10 cellular contexts compared by ENCODE assay signal in genomic region chr11:36091256-36091811, GRCh38.
DNase-seq lines count a peak whose midpoint lies in the region; ATAC-seq, FAIRE-seq and TF ChIP-seq lines count a peak whose summit lies in the region.
"Had no signal": no experiment of that assay in that cellular context is flagged by ENCODE, and none has a peak within 500 bp of the region (broad histone marks: within the 10 kb centered on the region; RNA-seq: fewer than 3 reads in every experiment).

No MANE protein-coding gene starts in this region.

- H3K4me1 Mint-ChIP-seq in endodermal cell, result peaks cover 31% of the 10 kb centered on the region
- H3K4me1 Mint-ChIP-seq in activated naive CD4-positive, alpha-beta T cell treated with anti-CD3 and anti-CD28 coated beads for 36 hours (ENCODE audit: low read depth), result no peaks in the 10 kb centered on the region

- peaks cover 16% of the 10 kb centered on the region for H3K9me3 Mint-ChIP-seq in endodermal cell
- H3K9me3 Mint-ChIP-seq in activated naive CD4-positive, alpha-beta T cell treated with anti-CD3 and anti-CD28 coated beads for 36 hours, result peaks cover under 1% of the 10 kb centered on the region

- no peak overlapping the region for H3K4me3 Mint-ChIP-seq in endodermal cell
- no peak overlapping the region for H3K4me3 Mint-ChIP-seq in activated naive CD4-positive, alpha-beta T cell treated with anti-CD3 and anti-CD28 coated beads for 36 hours
- H3K4me3 Mint-ChIP-seq: activated CD4-positive, alpha-beta memory T cell treated with anti-CD3 and anti-CD28 coated beads, Interleukin-2, amount 10 ng/mL, durations not matched to agents 7 days and 5 days had no signal

- no peak for FAIRE-seq in HTR-8/SVneo (lab: Jason Lieb, UNC)

- H3K4me1 ChIP-seq in endodermal cell (ENCODE audit: control insufficient read depth, insufficient read depth, low read length), result no peaks in the 10 kb centered on the region
- no peaks in the 10 kb centered on the region for H3K4me1 ChIP-seq in prostate gland (replicated peaks)

- H3K36me3 Mint-ChIP-seq in endodermal cell (ENCODE audit: low read depth), result peaks cover 53% of the 10 kb centered on the region
- H3K36me3 Mint-ChIP-seq in activated naive CD4-positive, alpha-beta T cell treated with anti-CD3 and anti-CD28 coated beads for 36 hours (ENCODE audit: low read depth), result no peaks in the 10 kb centered on the region

- H3K36me3 ChIP-seq in endodermal cell (ENCODE audit: control insufficient read depth, insufficient read depth, low read length) (peaks cover 39% of the 10 kb centered on the region), prostate gland (no peaks in the 10 kb centered on the region)

- H3K27me3 ChIP-seq in endodermal cell (ENCODE audit: control insufficient read depth, insufficient read depth, low read length, poor library complexity, severe bottlenecking) (no peaks in the 10 kb centered on the region), prostate gland (replicated peaks; ENCODE audit: insufficient read depth) (no peaks in the 10 kb centered on the region)

- no peak for TF ChIP-seq POLR2A in prostate gland (IDR thresholded peaks at IDR 0.05)

- H3K9me3 ChIP-seq in endodermal cell (ENCODE audit: control insufficient read depth, low read length), result peaks cover 31% of the 10 kb centered on the region
- no peaks in the 10 kb centered on the region for H3K9me3 ChIP-seq in prostate gland

- no peak for ATAC-seq in GM19023 (IDR thresholded peaks at IDR 0.05; ENCODE audit: unreplicated experiment)

- no peak overlapping the region for H3K9ac ChIP-seq in endodermal cell (ENCODE audit: extremely low read depth, low read length, poor library complexity, severe bottlenecking)

- H3K4me3 ChIP-seq in endodermal cell (ENCODE audit: low read length), result no peak overlapping the region
- H3K4me3 ChIP-seq in prostate gland, result no peak overlapping the region

- CTCF ChIA-PET in activated naive CD4-positive, alpha-beta T cell treated with anti-CD3 and anti-CD28 coated beads for 36 hours (lab: Charles Lee), result no interaction called here

- DNase-seq in HTR-8/SVneo (ENCODE audit: insufficient read length, low spot score) (peak; percentile 24), SIG-M5 (lab: John Stamatoyannopoulos, UW) (peak; percentile 12), endodermal cell (peak; percentile 45), prostate gland (ENCODE audit: low spot score) (no peak), NCI-H2171 treated with DMSO at 0.1 percent for 48 hours (lab: John Stamatoyannopoulos, UW) (no peak)
- no peak for DNase-seq in activated naive CD4-positive, alpha-beta T cell treated with anti-CD3 and anti-CD28 coated beads for 36 hours
- DNase-seq: activated CD4-positive, alpha-beta memory T cell treated with anti-CD3 and anti-CD28 coated beads, Interleukin-2, amount 10 ng/mL, durations not matched to agents 7 days and 5 days; NCI-H2029; SHP77 treated with DMSO at 0.1 percent for 48 hours had no signal

- WGBS in endodermal cell (ENCODE audit: insufficient coverage in 1 of 2, insufficient read length in 1 of 2), 2 experiments, result 91% methylated on average over 3 to 6 of the region's 7 CpGs
- 42% methylated on average over 7 of the region's 7 CpGs for WGBS in prostate gland

- H3K27ac ChIP-seq in endodermal cell (ENCODE audit: low read depth, low read length) (no peak overlapping the region), prostate gland (peak overlapping the region; percentile 20 to 27)

- intact Hi-C loops in prostate gland (cut with DNase I), result no loop called here
- intact Hi-C loops in activated naive CD4-positive, alpha-beta T cell treated with anti-CD3 and anti-CD28 coated beads for 36 hours (cut with micrococcal nuclease), result no loop called here

- peaks cover 11% of the 10 kb centered on the region for H3K27me3 Mint-ChIP-seq in endodermal cell (ENCODE audit: insufficient read depth)
- H3K27me3 Mint-ChIP-seq in activated naive CD4-positive, alpha-beta T cell treated with anti-CD3 and anti-CD28 coated beads for 36 hours (ENCODE audit: low read depth), result peaks cover 28% of the 10 kb centered on the region

- no peak overlapping the region for H3K27ac Mint-ChIP-seq in endodermal cell
- H3K27ac Mint-ChIP-seq in activated naive CD4-positive, alpha-beta T cell treated with anti-CD3 and anti-CD28 coated beads for 36 hours, result no peak overlapping the region
- H3K27ac Mint-ChIP-seq: activated CD4-positive, alpha-beta memory T cell treated with anti-CD3 and anti-CD28 coated beads, Interleukin-2, amount 10 ng/mL, durations not matched to agents 7 days and 5 days had no signal

- TF ChIP-seq CTCF in endodermal cell (conservative IDR thresholded peaks at IDR 0.05) (no peak), prostate gland (IDR thresholded peaks at IDR 0.05) (no peak)

Comparison
In these comparisons a context has a peak if more than half of its experiments do, and no peak if none do; other contexts are left out.
1. DNase-seq: peak in HTR-8/SVneo (single experiment), SIG-M5 (single experiment) and endodermal cell (single experiment); none in prostate gland (single experiment), activated naive CD4-positive, alpha-beta T cell treated with anti-CD3 and anti-CD28 coated beads for 36 hours (single experiment) and NCI-H2171 treated with DMSO at 0.1 percent for 48 hours (single experiment).